Comparison of ENCODE assay signal across 9 cellular contexts in genomic region chr10:70937661-70938060, GRCh38.
"Had no signal": no experiment of that assay in that cellular context is flagged by ENCODE, and none has a peak within 500 bp of the region (broad histone marks: within the 10 kb centered on the region; RNA-seq: fewer than 3 reads in every experiment).

No MANE protein-coding gene starts in this region.

- H3K9ac ChIP-seq: GM23248 had no signal

- H3K4me3 Mint-ChIP-seq: H9, HFFc6 had no signal

- H3K4me3 ChIP-seq: GM23248 had no signal

- H3K9me3 Mint-ChIP-seq: H9, HFFc6 had no signal

- H2AFZ ChIP-seq: GM23248 had no signal

- H3K27ac ChIP-seq: GM23248 had no signal

- DNase-seq: GM23248, GOT3, H9, HCEC 1CT, HFFc6, IMR-90, KBM-7 had no signal

- FAIRE-seq: H54, HTR-8/SVneo had no signal

- H3K27ac Mint-ChIP-seq: H9, HFFc6 had no signal
